Comparison of ENCODE assay signal across 19 cellular contexts in genomic region chr16:14106457-14106856, GRCh38.
"Had no signal": no experiment of that assay in that cellular context is flagged by ENCODE, and none has a peak within 500 bp of the region (broad histone marks: within the 10 kb centered on the region; RNA-seq: fewer than 3 reads in every experiment).

No MANE protein-coding gene starts in this region.

- H3K4me3 ChIP-seq: dorsolateral prefrontal cortex, lung, spleen, suprapubic skin, upper lobe of right lung had no signal

- H3K36me3 ChIP-seq: brain microvascular endothelial cell, neutrophil, spleen, suprapubic skin, upper lobe of right lung had no signal

- H3K27me3 ChIP-seq: brain microvascular endothelial cell, dorsolateral prefrontal cortex, neutrophil, spleen, suprapubic skin, upper lobe of right lung had no signal

- DNase-seq: activated CD4-positive, alpha-beta T cell treated with anti-CD3 and anti-CD28 coated beads, Interleukin-2, amount 50 U/mL, for 4 hours; activated CD4-positive, CD25-positive, alpha-beta regulatory T cell treated with anti-CD3 and anti-CD28 coated beads, Interleukin-2, amount 50 U/mL, for 72 hours; activated CD8-positive, alpha-beta memory T cell treated with anti-CD3 and anti-CD28 coated beads, Interleukin-2, amount 10 ng/mL, durations not matched to agents 7 days and 5 days; activated effector memory CD4-positive, alpha-beta T cell treated with anti-CD3 and anti-CD28 coated beads, Interleukin-2, amount 50 U/mL, for 16 hours; activated T-cell treated with anti-CD3 and anti-CD28 coated beads, Interleukin-2, amount 50 U/mL, for 24 hours; brain microvascular endothelial cell; dorsolateral prefrontal cortex; hypothalamus; midbrain; naive B cell; right cardiac atrium; spleen; stimulated activated CD4-positive, alpha-beta T cell treated with anti-CD3 and anti-CD28 coated beads, Interleukin-2, amount 100 ng/mL, for 24 hours; stimulated activated naive B cell treated with anti-CD40 and anti-IgM and Interleukin-4, amounts not matched to agents 10 μg/mL and 1 μg/mL and 100 μg/mL, for 72 hours; SW 1271; upper lobe of right lung had no signal

- H3K27ac ChIP-seq: brain microvascular endothelial cell, neutrophil, spleen, suprapubic skin, upper lobe of right lung had no signal

- H3K9me3 ChIP-seq: neutrophil, spleen, suprapubic skin, upper lobe of right lung had no signal
